Comparison of ENCODE assay signal across 13 cellular contexts in genomic region chr10:110078317-110078716, GRCh38.
DNase-seq lines count a peak whose midpoint lies in the region; ATAC-seq and TF ChIP-seq lines count a peak whose summit lies in the region.
"Had no signal": no experiment of that assay in that cellular context is flagged by ENCODE, and none has a peak within 500 bp of the region (broad histone marks: within the 10 kb centered on the region; RNA-seq: fewer than 3 reads in every experiment).

No MANE protein-coding gene starts in this region.

- no peak overlapping the region for H2BK15ac ChIP-seq in mesendoderm (replicated peaks; ENCODE audit: low read depth)

- WGBS in testis, 2 donors, result 28 to 55% methylated on average over 3 of the region's 3 CpGs
- no CpG with 5 or more reads among the region's 3 CpGs for WGBS in mesendoderm (ENCODE audit: extremely low coverage, insufficient coverage, low lambda C conversion rate)

- no peak overlapping the region for H2BK120ac ChIP-seq in mesendoderm (ENCODE audit: low read depth, low read length)

- H3K4me3 ChIP-seq in testis, result no peak overlapping the region
- no peak overlapping the region for H3K4me3 ChIP-seq in mesendoderm (ENCODE audit: low read length)

- H3K4me1 Mint-ChIP-seq in activated T-cell treated with anti-CD3 and anti-CD28 coated beads, Interleukin-2, amount 50 U/mL, for 72 hours (ENCODE audit: low read depth), result peaks cover 96% of the 10 kb centered on the region
- H3K4me1 Mint-ChIP-seq in activated T-helper 2 cell treated with anti-CD3 and anti-CD28 coated beads, Interferon-gamma antibody, Interleukin-2, Interleukin-4, amounts not matched to agents 10 μg/mL and 5 μg/mL and 100 μg/mL, durations not matched to agents 14 hours and 24 hours and 36 hours (ENCODE audit: low read depth), result peaks cover 76% of the 10 kb centered on the region
- H3K4me1 Mint-ChIP-seq in memory B cell, result peaks cover 51% of the 10 kb centered on the region

- peaks cover 3% of the 10 kb centered on the region in 2 donors for H3K36me3 Mint-ChIP-seq in activated T-cell treated with anti-CD3 and anti-CD28 coated beads, Interleukin-2, amount 50 U/mL, for 72 hours (ENCODE audit: insufficient read depth in 2 of 2)
- H3K36me3 Mint-ChIP-seq in activated T-helper 2 cell treated with anti-CD3 and anti-CD28 coated beads, Interferon-gamma antibody, Interleukin-2, Interleukin-4, amounts not matched to agents 10 μg/mL and 5 μg/mL and 100 μg/mL, durations not matched to agents 14 hours and 24 hours and 36 hours (ENCODE audit: low read depth), result peaks cover 10% of the 10 kb centered on the region
- H3K36me3 Mint-ChIP-seq in memory B cell, result peaks cover 13% of the 10 kb centered on the region

- no peaks in the 10 kb centered on the region for H3K9me3 ChIP-seq in testis

- H3K27ac Mint-ChIP-seq in activated T-cell treated with anti-CD3 and anti-CD28 coated beads, Interleukin-2, amount 50 U/mL, for 72 hours, result peak overlapping the region; percentile 97
- peak overlapping the region; percentile 95 for H3K27ac Mint-ChIP-seq in activated T-helper 2 cell treated with anti-CD3 and anti-CD28 coated beads, Interferon-gamma antibody, Interleukin-2, Interleukin-4, amounts not matched to agents 10 μg/mL and 5 μg/mL and 100 μg/mL, durations not matched to agents 14 hours and 24 hours and 36 hours
- peak overlapping the region; percentile 93 for H3K27ac Mint-ChIP-seq in memory B cell

- H3K27ac ChIP-seq in testis, result peak overlapping the region; percentile 15 to 55
- H3K27ac ChIP-seq in mesendoderm (ENCODE audit: low read depth, low read length), result no peak overlapping the region

- no peak for DNase-seq in activated T-cell treated with anti-CD3 and anti-CD28 coated beads, Interleukin-2, amount 50 U/mL, for 72 hours
- no peak for DNase-seq in activated T-cell treated with anti-CD3 and anti-CD28 coated beads, Interleukin-2, amount 50 U/mL, for 48 hours
- DNase-seq in activated T-helper 2 cell treated with anti-CD3 and anti-CD28 coated beads, Interferon-gamma antibody, Interleukin-2, Interleukin-4, amounts not matched to agents 10 μg/mL and 5 μg/mL and 100 μg/mL, durations not matched to agents 14 hours and 24 hours and 36 hours (ENCODE audit: low spot score), result no peak
- DNase-seq in memory B cell (ENCODE audit: low spot score in 2 of 2) (no peak), testis (no peak), mesendoderm (no peak), mucosa of gallbladder (ENCODE audit: low spot score) (no peak), AG08396 (ENCODE audit: low spot score) (no peak)
- DNase-seq: effector CD8-positive, alpha-beta T cell; GDM1; MM.1S; NCI-H510A had no signal

- H3K4me1 ChIP-seq in testis (peaks cover 77% of the 10 kb centered on the region), mesendoderm (ENCODE audit: control insufficient read depth, low read depth, low read length) (peaks cover 7% of the 10 kb centered on the region)

- H3K9me3 Mint-ChIP-seq in activated T-cell treated with anti-CD3 and anti-CD28 coated beads, Interleukin-2, amount 50 U/mL, for 72 hours, result peaks cover 2 to 3% of the 10 kb centered on the region in 2 donors
- no peaks in the 10 kb centered on the region for H3K9me3 Mint-ChIP-seq in activated T-helper 2 cell treated with anti-CD3 and anti-CD28 coated beads, Interferon-gamma antibody, Interleukin-2, Interleukin-4, amounts not matched to agents 10 μg/mL and 5 μg/mL and 100 μg/mL, durations not matched to agents 14 hours and 24 hours and 36 hours
- H3K9me3 Mint-ChIP-seq in memory B cell, result peaks cover 2% of the 10 kb centered on the region

- no peak overlapping the region for H3K9ac ChIP-seq in mesendoderm (ENCODE audit: low read length)

- H3K79me2 ChIP-seq in mesendoderm (ENCODE audit: control insufficient read depth, insufficient read depth, low read length), result peaks cover 3% of the 10 kb centered on the region

- no peaks in the 10 kb centered on the region for H3K27me3 ChIP-seq in testis
- H3K27me3 ChIP-seq in mesendoderm (ENCODE audit: insufficient read depth, low read length, poor library complexity), result no peaks in the 10 kb centered on the region

- peaks cover 8% of the 10 kb centered on the region for H3K79me1 ChIP-seq in mesendoderm (ENCODE audit: low read length)

- no peaks in the 10 kb centered on the region for H3K27me3 Mint-ChIP-seq in activated T-cell treated with anti-CD3 and anti-CD28 coated beads, Interleukin-2, amount 50 U/mL, for 72 hours (ENCODE audit: low read depth)
- no peaks in the 10 kb centered on the region for H3K27me3 Mint-ChIP-seq in activated T-helper 2 cell treated with anti-CD3 and anti-CD28 coated beads, Interferon-gamma antibody, Interleukin-2, Interleukin-4, amounts not matched to agents 10 μg/mL and 5 μg/mL and 100 μg/mL, durations not matched to agents 14 hours and 24 hours and 36 hours (ENCODE audit: low read depth)
- no peaks in the 10 kb centered on the region for H3K27me3 Mint-ChIP-seq in memory B cell

- no peak overlapping the region for H3K23ac ChIP-seq in mesendoderm (ENCODE audit: low read length)

- ATAC-seq in activated T-cell treated with anti-CD3 and anti-CD28 coated beads, Interleukin-2, amount 50 U/mL, for 72 hours (replicated peaks in 1 of 2), result no peak
- ATAC-seq in memory B cell (ENCODE audit: low read depth), result no peak
- ATAC-seq: SK-N-SH treated with all-trans-retinoic acid at 6 μM for 48 hours had no signal

- no peak overlapping the region for H3K56ac ChIP-seq in mesendoderm (ENCODE audit: low read length)

- H3K4me2 ChIP-seq in mesendoderm (ENCODE audit: low read length), result no peak overlapping the region

- no peak overlapping the region for H4K8ac ChIP-seq in mesendoderm (ENCODE audit: low read depth, low read length)

- H3K4ac ChIP-seq in mesendoderm (ENCODE audit: low read depth, low read length), result no peak overlapping the region

- H3K18ac ChIP-seq in mesendoderm (ENCODE audit: low read length), result no peak overlapping the region

- no peak overlapping the region for H2BK5ac ChIP-seq in mesendoderm (ENCODE audit: low read length)

- no peaks in the 10 kb centered on the region for H3K36me3 ChIP-seq in testis (ENCODE audit: low read depth, missing control alignments)
- H3K36me3 ChIP-seq in mesendoderm (ENCODE audit: control insufficient read depth, insufficient read depth, low read length), result no peaks in the 10 kb centered on the region

- no peak overlapping the region for H4K5ac ChIP-seq in mesendoderm (ENCODE audit: low read length)

- no peak for TF ChIP-seq CTCF in testis (IDR thresholded peaks at IDR 0.05)

- H3K4me3 Mint-ChIP-seq in activated T-cell treated with anti-CD3 and anti-CD28 coated beads, Interleukin-2, amount 50 U/mL, for 72 hours, result peak overlapping the region; percentile 72 to 90
- H3K4me3 Mint-ChIP-seq in activated T-helper 2 cell treated with anti-CD3 and anti-CD28 coated beads, Interferon-gamma antibody, Interleukin-2, Interleukin-4, amounts not matched to agents 10 μg/mL and 5 μg/mL and 100 μg/mL, durations not matched to agents 14 hours and 24 hours and 36 hours (ENCODE audit: low read depth), result peak overlapping the region; percentile 79
- peak overlapping the region; percentile 90 for H3K4me3 Mint-ChIP-seq in memory B cell

- TF ChIP-seq POLR2A in testis (IDR thresholded peaks at IDR 0.05), result no peak

- no peak overlapping the region for H2AK5ac ChIP-seq in mesendoderm (ENCODE audit: low read length)

- intact Hi-C loops in activated T-helper 2 cell treated with anti-CD3 and anti-CD28 coated beads, Interferon-gamma antibody, Interleukin-2, Interleukin-4, amounts not matched to agents 10 μg/mL and 5 μg/mL and 100 μg/mL, durations not matched to agents 14 hours and 24 hours and 36 hours (cut with micrococcal nuclease), result loop anchor here (5.0 to 10.0 kb wide), 2 partner anchors 59 to 194 kb away; no protein-coding TSS in a partner anchor
- intact Hi-C loops in testis (cut with DNase I; ENCODE audit: low total_unique reads), result no loop called here
